9 cellular contexts compared by ENCODE assay signal in genomic region chr12:21655594-21655993, GRCh38. TPM values are rescaled to one million over a fixed set of nuclear protein-coding genes. Genes with fewer than 3 reads are reported as not detected.
DNase-seq lines count a peak whose midpoint lies in the region; ATAC-seq and TF ChIP-seq lines count a peak whose summit lies in the region.
"Had no signal": no experiment of that assay in that cellular context is flagged by ENCODE, and none has a peak within 500 bp of the region (broad histone marks: within the 10 kb centered on the region; RNA-seq: fewer than 3 reads in every experiment).

No MANE protein-coding gene starts in this region.

- H3K9me3 ChIP-seq in OCI-LY1 (ENCODE audit: low read length) (no peaks in the 10 kb centered on the region), neuron (ENCODE audit: low read length) (no peaks in the 10 kb centered on the region)
- H3K9me3 ChIP-seq in effector memory CD4-positive, alpha-beta T cell (ENCODE audit: control insufficient read depth, low read length), result no peaks in the 10 kb centered on the region

- H3K4me3 ChIP-seq in GM12865 (ENCODE audit: low read depth, low read length) (peak overlapping the region; percentile 78), OCI-LY1 (ENCODE audit: low read depth, low read length, poor library complexity, severe bottlenecking) (peak overlapping the region; percentile 92), neuron (ENCODE audit: low read length) (peak overlapping the region; percentile 97)
- H3K4me3 ChIP-seq in effector memory CD4-positive, alpha-beta T cell (ENCODE audit: insufficient read depth, low read depth, low read length, poor library complexity, severe bottlenecking), result peak overlapping the region; percentile 84

- peak overlapping the region; percentile 84; the same call in 1 of the 2 replicates for H3K9ac ChIP-seq in OCI-LY1 (ENCODE audit: low read length)

- 0 out of 2 replicates have a peak, but pooled peaks cover 2% of the 10 kb centered on the region for H4K20me1 ChIP-seq in OCI-LY1 (ENCODE audit: insufficient read depth, low read length)

- H3K27ac ChIP-seq in OCI-LY1 (ENCODE audit: low read depth, low read length, poor library complexity, severe bottlenecking), result no peak overlapping the region
- H3K27ac ChIP-seq in effector memory CD4-positive, alpha-beta T cell (ENCODE audit: insufficient read depth, low read length, poor library complexity, severe bottlenecking), result peak overlapping the region; percentile 4

- H3K27me3 ChIP-seq in OCI-LY1 (ENCODE audit: insufficient read depth, low read length), result no peaks in the 10 kb centered on the region
- H3K27me3 ChIP-seq in effector memory CD4-positive, alpha-beta T cell (replicated peaks; ENCODE audit: control insufficient read depth, insufficient read depth, low read length, poor library complexity, severe bottlenecking), result no peaks in the 10 kb centered on the region
- no peaks in the 10 kb centered on the region for H3K27me3 ChIP-seq in neuron (ENCODE audit: insufficient read depth, low read length)

- H3K36me3 ChIP-seq in OCI-LY1 (ENCODE audit: insufficient read depth, low read length) (peaks cover 59% of the 10 kb centered on the region), neuron (ENCODE audit: insufficient read depth, low read length) (peaks cover 43% of the 10 kb centered on the region)
- peaks cover 24% of the 10 kb centered on the region for H3K36me3 ChIP-seq in effector memory CD4-positive, alpha-beta T cell (ENCODE audit: control insufficient read depth, insufficient read depth, low read length)

- TF ChIP-seq CTCF in GM12865 (IDR thresholded peaks at IDR 0.05; ENCODE audit: insufficient read depth, low read depth, low read length, missing control alignments), result no peak
- no peak for TF ChIP-seq CTCF in OCI-LY1 (IDR thresholded peaks at IDR 0.05; ENCODE audit: low read length)

- peaks cover 21% of the 10 kb centered on the region for H3K4me1 ChIP-seq in OCI-LY1 (ENCODE audit: insufficient read depth, low read length, severe bottlenecking)
- H3K4me1 ChIP-seq in effector memory CD4-positive, alpha-beta T cell (ENCODE audit: control insufficient read depth, insufficient read depth, low read length, poor library complexity, severe bottlenecking), result peaks cover 43% of the 10 kb centered on the region
- H3K4me1 ChIP-seq in neuron (ENCODE audit: insufficient read depth, low read length), result peaks cover 15% of the 10 kb centered on the region

- DNase-seq in GM12865 (ENCODE audit: low read depth) (no peak), Kasumi-1 (lab: John Stamatoyannopoulos, UW) (no peak), SW480 (ENCODE audit: low spot score) (no peak), left lobe of liver (ENCODE audit: low spot score) (no peak)
- DNase-seq in effector memory CD4-positive, alpha-beta T cell, result no peak

- ATAC-seq in left lobe of liver (no peak), HG02678 (IDR thresholded peaks at IDR 0.05; ENCODE audit: unreplicated experiment) (no peak)
- ATAC-seq: esophagus mucosa had no signal

- peak overlapping the region; percentile 95 for H3K4me2 ChIP-seq in OCI-LY1 (ENCODE audit: low read length)

- H3K9me2 ChIP-seq in OCI-LY1 (ENCODE audit: low read depth, low read length), result no peaks in the 10 kb centered on the region

- no peaks in the 10 kb centered on the region for H3F3A ChIP-seq in OCI-LY1 (ENCODE audit: insufficient read depth, low read length)

- peaks cover 33% of the 10 kb centered on the region for H3K79me2 ChIP-seq in OCI-LY1 (ENCODE audit: insufficient read depth, low read length)

- no peak overlapping the region for H2AFZ ChIP-seq in OCI-LY1 (ENCODE audit: low read length)
- no peak overlapping the region for H2AFZ ChIP-seq in neuron (ENCODE audit: low read depth, low read length)

RNA-seq across cellular contexts. Expression of gene LDHB, which starts 2.0 kb away (rescaled TPM):
- total RNA-seq in left lobe of liver, result 23.2 TPM

RNA-seq across cellular contexts. Expression of gene GYS2, which starts 50.9 kb away (rescaled TPM):
- 40.9 TPM for total RNA-seq in left lobe of liver
